In genomic region chr16:34050787-34051320, GRCh38 we compare ENCODE assay signal across 13 cellular contexts.
A peak's percentile ranks its signal among the peaks of the same experiment; 100 is the strongest.
DNase-seq lines count a peak whose midpoint lies in the region; ATAC-seq and TF ChIP-seq lines count a peak whose summit lies in the region.
"Had no signal": no experiment of that assay in that cellular context is flagged by ENCODE, and none has a peak within 500 bp of the region (broad histone marks: within the 10 kb centered on the region; RNA-seq: fewer than 3 reads in every experiment).

No MANE protein-coding gene starts in this region.

- no peak for ATAC-seq in body of pancreas
- ATAC-seq: CD8-positive, alpha-beta T cell; HepG2 had no signal

- 66 to 80% methylated on average over 42 of the region's 42 CpGs for WGBS in sigmoid colon, 2 donors
- 36 to 58% methylated on average over 33 to 41 of the region's 42 CpGs for WGBS in body of pancreas, 2 donors

- H3K9me3 ChIP-seq in MG63 (0 out of 2 replicates have a peak, but pooled peaks cover 2% of the 10 kb centered on the region), sigmoid colon (peaks cover 0 to 13% (median 8%) of the 10 kb centered on the region in 4 donors), body of pancreas (peaks cover 0 to 6% (median 0%) of the 10 kb centered on the region in 3 donors)

- peak overlapping the region; percentile 55 for H3K4me3 ChIP-seq in MG63
- no peak overlapping the region for H3K4me3 ChIP-seq in sigmoid colon
- H3K4me3 ChIP-seq in body of pancreas, result no peak overlapping the region

- no peak overlapping the region for H3K27ac ChIP-seq in sigmoid colon
- no peak overlapping the region for H3K27ac ChIP-seq in body of pancreas

- TF ChIP-seq CTCF in sigmoid colon (IDR thresholded peaks at IDR 0.05) (no peak), body of pancreas (IDR thresholded peaks at IDR 0.05) (no peak)

- H3K36me3 ChIP-seq in MG63, result no peaks in the 10 kb centered on the region
- H3K36me3 ChIP-seq in sigmoid colon, result no peaks in the 10 kb centered on the region
- H3K36me3 ChIP-seq in body of pancreas (replicated peaks in 1 of 2; ENCODE audit: insufficient read depth in 1 of 2, low read depth in 2 of 2), result no peaks in the 10 kb centered on the region

- TF ChIP-seq POLR2A in sigmoid colon (IDR thresholded peaks at IDR 0.05), result no peak
- TF ChIP-seq POLR2A in body of pancreas (IDR thresholded peaks at IDR 0.05), result no peak

- intact Hi-C loops in sigmoid colon (cut with DNase I), result no loop called here
- intact Hi-C loops in body of pancreas (cut with DNase I), result no loop called here

- TF ChIP-seq EP300 in sigmoid colon (IDR thresholded peaks at IDR 0.05), result no peak

- H3K27me3 ChIP-seq in MG63 (peaks cover 31% of the 10 kb centered on the region), sigmoid colon (peaks cover 0 to 16% (median 0%) of the 10 kb centered on the region in 3 donors), body of pancreas (no peaks in the 10 kb centered on the region)

- DNase-seq in 8988T, result peak; percentile 1
- peak; percentile 1 for DNase-seq in ELF-1 (ENCODE audit: low read depth, low spot score)
- DNase-seq in MG63, result no peak
- peak; percentile 53 for DNase-seq in sigmoid colon
- no peak for DNase-seq in body of pancreas
- DNase-seq in D341Med (ENCODE audit: low spot score), result no peak
- DNase-seq in SIG-M5 treated with dmso at 0.1 percent for 504 hours (lab: John Stamatoyannopoulos, UW; ENCODE audit: unreplicated experiment), result no peak
- DNase-seq: CD8-positive, alpha-beta T cell; COR-L47; DMS53; HCEC 1CT; HFFc6 had no signal

- H3K4me1 ChIP-seq in sigmoid colon (no peaks in the 10 kb centered on the region), body of pancreas (no peaks in the 10 kb centered on the region)

Comparison
In these comparisons a context has a peak if more than half of its experiments do, and no peak if none do; other contexts are left out.
1. DNase-seq: peak in 8988T (single experiment), ELF-1 (single experiment) and sigmoid colon (single experiment); none in MG63 (single experiment), body of pancreas (0 of 4), D341Med (single experiment) and SIG-M5 treated with dmso at 0.1 percent for 504 hours (single experiment).